25 cellular contexts compared by ENCODE assay signal in genomic region chr2:122239440-122239839, GRCh38.
DNase-seq lines count a peak whose midpoint lies in the region; ATAC-seq, FAIRE-seq and TF ChIP-seq lines count a peak whose summit lies in the region.
"Had no signal": no experiment of that assay in that cellular context is flagged by ENCODE, and none has a peak within 500 bp of the region (broad histone marks: within the 10 kb centered on the region; RNA-seq: fewer than 3 reads in every experiment).

No MANE protein-coding gene starts in this region.

- H3K4me2 ChIP-seq in HepG2 (ENCODE audit: low read depth, low read length): no peak overlapping the region
- H3K4me2 ChIP-seq in GM23248 (ENCODE audit: unreplicated experiment): no peak overlapping the region

- in situ Hi-C loops in HepG2 (cut with HindIII; ENCODE audit: extremely low pct_ligation_motif_present, low pct_unique_long_range_greater_than_20kb) (no loop called here), GM23248 (cut with MboI) (no loop called here)

- H3K9ac ChIP-seq in HepG2 (ENCODE audit: insufficient read depth, low read depth, low read length) (no peak overlapping the region), GM23248 (no peak overlapping the region)

- H2AFZ ChIP-seq in HepG2 (ENCODE audit: low read length): no peak overlapping the region
- H2AFZ ChIP-seq in GM23248: no peak overlapping the region

- H4K20me1 ChIP-seq in HepG2 (ENCODE audit: insufficient read depth, low read length) (no peaks in the 10 kb centered on the region), GM23248 (ENCODE audit: insufficient read depth) (no peaks in the 10 kb centered on the region)

- no peak for TF ChIP-seq POLR2A in HepG2 (IDR thresholded peaks at IDR 0.05; ENCODE audit: insufficient read depth in 1 of 2, low read depth in 2 of 2, low read length in 2 of 2)
- TF ChIP-seq POLR2A in right lobe of liver (IDR thresholded peaks at IDR 0.05): no peak

- no TSS peak for BruUV-seq in HepG2 (replicated peaks; lab: Mats Ljungman, UMichigan)

- ATAC-seq in HepG2: peak; percentile 60
- ATAC-seq in right lobe of liver: no peak
- peak; percentile 73 for ATAC-seq in WTC11
- no peak for ATAC-seq in HG03469 (IDR thresholded peaks at IDR 0.05; ENCODE audit: unreplicated experiment)
- ATAC-seq: PC-3, Right ventricle myocardium inferior, SK-N-SH treated with all-trans-retinoic acid at 6 μM for 48 hours had no signal

- 4% methylated on average over 9 of the region's 9 CpGs for WGBS in HepG2 (ENCODE audit: low lambda C conversion rate)
- 48% methylated on average over 4 of the region's 9 CpGs for WGBS in right lobe of liver (ENCODE audit: insufficient coverage, low coverage, low lambda C conversion rate, missing lambda C conversion rate)
- 53 to 70% methylated on average over 9 of the region's 9 CpGs for WGBS in GM23248 (ENCODE audit: low coverage in 1 of 2, low lambda C conversion rate in 2 of 2, missing lambda C conversion rate in 2 of 2), 2 experiments

- intact Hi-C loops in HepG2 (cut with micrococcal nuclease; ENCODE audit: unreplicated experiment) (no loop called here), right lobe of liver (cut with DNase I) (no loop called here)

- H3K27me3 ChIP-seq in HepG2 (ENCODE audit: control insufficient read depth in 1 of 2, insufficient read depth in 2 of 2, low read length in 2 of 2) (peaks cover 0 to 37% of the 10 kb centered on the region in 2 experiments; a peak in 2 of 5 replicates), right lobe of liver (no peaks in the 10 kb centered on the region), GM23248 (replicated peaks; ENCODE audit: insufficient read depth) (no peaks in the 10 kb centered on the region)
- H3K27me3 ChIP-seq: BE2C had no signal

- POLR2A ChIA-PET in HepG2 (lab: Yijun Ruan, JAX): no interaction called here
- POLR2A ChIA-PET in WTC11 (lab: Charles Lee): no interaction called here

- H3K4me3 Mint-ChIP-seq in WTC11 (no peak overlapping the region), type B pancreatic cell (no peak overlapping the region)
- H3K4me3 Mint-ChIP-seq in activated T-cell treated with anti-CD3 and anti-CD28 coated beads, Interleukin-2, amount 50 U/mL, for 24 hours: no peak overlapping the region
- H3K4me3 Mint-ChIP-seq: CD14-positive monocyte; CD8-positive, alpha-beta memory T cell had no signal

- H3K4me3 ChIP-seq in HepG2 (replicated peaks in 1 of 3; ENCODE audit: insufficient read depth in 1 of 3, low read depth in 2 of 3, low read length in 3 of 3): no peak overlapping the region
- no peak overlapping the region for H3K4me3 ChIP-seq in right lobe of liver
- H3K4me3 ChIP-seq in GM23248: no peak overlapping the region
- H3K4me3 ChIP-seq: SJCRH30 had no signal

- H3K36me3 ChIP-seq in HepG2 (replicated peaks in 1 of 2; ENCODE audit: control insufficient read depth in 1 of 2, insufficient read depth in 2 of 2, low read length in 2 of 2) (no peaks in the 10 kb centered on the region), right lobe of liver (no peaks in the 10 kb centered on the region), GM23248 (ENCODE audit: low read depth) (no peaks in the 10 kb centered on the region)
- H3K36me3 ChIP-seq: BE2C, SJCRH30 had no signal

- TF ChIP-seq CTCF in HepG2 (CRISPR knock-in tag; IDR thresholded peaks at IDR 0.05) (no peak), right lobe of liver (IDR thresholded peaks at IDR 0.05) (no peak), WTC11 (IDR thresholded peaks at IDR 0.05) (no peak), type B pancreatic cell (conservative IDR thresholded peaks at IDR 0.05) (peak; percentile 28)

- H3K4me1 ChIP-seq in HepG2 (ENCODE audit: insufficient read depth, low read length): no peaks in the 10 kb centered on the region
- no peaks in the 10 kb centered on the region for H3K4me1 ChIP-seq in right lobe of liver
- peaks cover 7% of the 10 kb centered on the region; the same call in 1 of the 2 replicates for H3K4me1 ChIP-seq in GM23248 (ENCODE audit: insufficient read depth)
- H3K4me1 ChIP-seq: BE2C, SJCRH30 had no signal

- H3K9me3 Mint-ChIP-seq in WTC11: no peaks in the 10 kb centered on the region
- no peaks in the 10 kb centered on the region for H3K9me3 Mint-ChIP-seq in type B pancreatic cell
- no peaks in the 10 kb centered on the region for H3K9me3 Mint-ChIP-seq in activated T-cell treated with anti-CD3 and anti-CD28 coated beads, Interleukin-2, amount 50 U/mL, for 24 hours

- H3K27ac Mint-ChIP-seq in WTC11: no peak overlapping the region
- no peak overlapping the region for H3K27ac Mint-ChIP-seq in type B pancreatic cell
- no peak overlapping the region for H3K27ac Mint-ChIP-seq in activated T-cell treated with anti-CD3 and anti-CD28 coated beads, Interleukin-2, amount 50 U/mL, for 24 hours
- H3K27ac Mint-ChIP-seq: CD14-positive monocyte had no signal

- H3K27ac ChIP-seq in HepG2 (ENCODE audit: extremely low read length, insufficient read depth, low read length) (no peak overlapping the region), right lobe of liver (no peak overlapping the region), GM23248 (no peak overlapping the region)
- H3K27ac ChIP-seq: 22Rv1, SJCRH30 had no signal

- no peaks in the 10 kb centered on the region for H3K9me2 ChIP-seq in GM23248 (ENCODE audit: insufficient read depth)

- CTCF ChIA-PET in HepG2 (lab: Yijun Ruan, JAX; ENCODE audit: low intra/inter-chr PET ratio, low total read pairs) (no interaction called here), WTC11 (lab: Charles Lee) (interaction anchor here (0.5 to 1.2 kb wide), 4 partner anchors 11 to 229 kb away, joined by 3 to 4 read pairs (median 3); no protein-coding TSS in a partner anchor)

- H3K79me2 ChIP-seq in HepG2 (ENCODE audit: insufficient read depth, low read length): no peaks in the 10 kb centered on the region
- no peaks in the 10 kb centered on the region for H3K79me2 ChIP-seq in GM23248 (ENCODE audit: insufficient read depth)

- TF ChIP-seq RAD21 in HepG2 (CRISPR knock-in tag; IDR thresholded peaks at IDR 0.05): no peak

- no peak for DNase-seq in HepG2 (ENCODE audit: low spot score)
- DNase-seq in right lobe of liver: no peak
- peak; percentile 15 for DNase-seq in WTC11 (ENCODE audit: low spot score)
- DNase-seq in iPS-NIHi11 (ENCODE audit: low spot score): peak; percentile 41
- no peak for DNase-seq in type B pancreatic cell (ENCODE audit: extremely low spot score, unreplicated experiment)
- DNase-seq in GM23248: no peak
- DNase-seq in activated T-cell treated with anti-CD3 and anti-CD28 coated beads, Interleukin-2, amount 50 U/mL, for 24 hours: no peak
- DNase-seq: BE2C; CD8-positive, alpha-beta memory T cell; DMS79 treated with DMSO at 0.1 percent for 48 hours; Karpas-422; NCI-H1092 treated with DMSO at 0.1 percent for 48 hours; NCI-H1436; NCI-H187; NCI-H2171 treated with DMSO at 0.1 percent for 48 hours; NCI-H345; NCI-H510A treated with DMSO at 0.1 percent for 48 hours; PC-3; SJCRH30 had no signal

- H3F3A ChIP-seq in GM23248 (ENCODE audit: insufficient read depth): peaks cover 8% of the 10 kb centered on the region; the same call in 1 of the 2 replicates

- H3K27me3 Mint-ChIP-seq in WTC11 (ENCODE audit: low read depth): no peaks in the 10 kb centered on the region
- peaks cover 31% of the 10 kb centered on the region for H3K27me3 Mint-ChIP-seq in type B pancreatic cell
- H3K27me3 Mint-ChIP-seq in activated T-cell treated with anti-CD3 and anti-CD28 coated beads, Interleukin-2, amount 50 U/mL, for 24 hours: no peaks in the 10 kb centered on the region

- FAIRE-seq in HepG2 (lab: Jason Lieb, UNC): no peak
- FAIRE-seq: GM12892 had no signal

- H3K9me3 ChIP-seq in HepG2 (ENCODE audit: low read length): no peaks in the 10 kb centered on the region
- H3K9me3 ChIP-seq in right lobe of liver: no peaks in the 10 kb centered on the region
- no peaks in the 10 kb centered on the region for H3K9me3 ChIP-seq in GM23248 (ENCODE audit: low read depth)
- H3K9me3 ChIP-seq: BE2C, SJCRH30 had no signal

- no peaks in the 10 kb centered on the region; the same call in 1 of the 2 replicates for H3K4me1 Mint-ChIP-seq in WTC11
- H3K4me1 Mint-ChIP-seq in type B pancreatic cell (ENCODE audit: unreplicated experiment): no peaks in the 10 kb centered on the region
- H3K4me1 Mint-ChIP-seq in activated T-cell treated with anti-CD3 and anti-CD28 coated beads, Interleukin-2, amount 50 U/mL, for 24 hours (ENCODE audit: low read depth): no peaks in the 10 kb centered on the region
- H3K4me1 Mint-ChIP-seq: CD8-positive, alpha-beta memory T cell had no signal

- H3K36me3 Mint-ChIP-seq in WTC11 (no peaks in the 10 kb centered on the region), type B pancreatic cell (no peaks in the 10 kb centered on the region)
- H3K36me3 Mint-ChIP-seq in activated T-cell treated with anti-CD3 and anti-CD28 coated beads, Interleukin-2, amount 50 U/mL, for 24 hours (ENCODE audit: low read depth): no peaks in the 10 kb centered on the region
- H3K36me3 Mint-ChIP-seq: CD14-positive monocyte had no signal

- no peak for TF ChIP-seq EP300 in HepG2 (IDR thresholded peaks at IDR 0.05; ENCODE audit: low read depth in 2 of 2, low read length in 2 of 2)
- TF ChIP-seq EP300 in HepG2 (CRISPR knock-in tag; IDR thresholded peaks at IDR 0.05; ENCODE audit: borderline replicate concordance): no peak

TF ChIP-seq in HepG2, 621 proteins besides CTCF, POLR2A, EP300 and RAD21 (continues in another document):
- no peak for TF ChIP-seq KAT8 (CRISPR knock-in tag; IDR thresholded peaks at IDR 0.05)
- no peak for TF ChIP-seq ZBTB20 (CRISPR knock-in tag; IDR thresholded peaks at IDR 0.05; ENCODE audit: borderline replicate concordance, low read depth)
- TF ChIP-seq LBX2 (CRISPR knock-in tag; IDR thresholded peaks at IDR 0.05; ENCODE audit: borderline replicate concordance): no peak

TF ChIP-seq in WTC11, 78 proteins besides CTCF, POLR2A, EP300 and RAD21:
- no peak for TF ChIP-seq ZNF512 (CRISPR knock-in tag; IDR thresholded peaks at IDR 0.05; ENCODE audit: borderline replicate concordance)

Comparison
In these comparisons a context has a peak if more than half of its experiments do, and no peak if none do; other contexts are left out.
1. ATAC-seq: peak in HepG2 (single experiment) and WTC11 (single experiment); none in right lobe of liver (0 of 4) and HG03469 (single experiment).
2. DNase-seq: peak in WTC11 (single experiment) and iPS-NIHi11 (single experiment); none in HepG2 (single experiment), right lobe of liver (0 of 3), type B pancreatic cell (single experiment), GM23248 (single experiment) and activated T-cell treated with anti-CD3 and anti-CD28 coated beads, Interleukin-2, amount 50 U/mL, for 24 hours (single experiment).